In genomic region chr9:6765396-6765795, GRCh38 we compare ENCODE assay signal across 1 cellular context.
TF ChIP-seq lines count a peak whose summit lies in the region.

No MANE protein-coding gene starts in this region.

TF ChIP-seq in H1, 55 proteins besides CTCF, POLR2A, EP300 and RAD21:
- no peak for TF ChIP-seq SP4 (IDR thresholded peaks at IDR 0.05; ENCODE audit: low read length)
- no peak for TF ChIP-seq SUZ12 (IDR thresholded peaks at IDR 0.05; ENCODE audit: low read length)
- no peak for TF ChIP-seq ATF2 (IDR thresholded peaks at IDR 0.05; ENCODE audit: low read length)
- no peak for TF ChIP-seq HDAC2 (IDR thresholded peaks at IDR 0.05; ENCODE audit: borderline replicate concordance in 1 of 2, low read depth in 2 of 2, low read length in 2 of 2)
- no peak for TF ChIP-seq SRF (IDR thresholded peaks at IDR 0.05; ENCODE audit: low read depth, low read length)
- TF ChIP-seq SP2 (IDR thresholded peaks at IDR 0.05; ENCODE audit: low read length) = no peak
- TF ChIP-seq TCF12 (IDR thresholded peaks at IDR 0.05; ENCODE audit: low read depth, low read length) = no peak
- TF ChIP-seq KDM1A (IDR thresholded peaks at IDR 0.05; ENCODE audit: borderline replicate concordance, low read length) = no peak
- TF ChIP-seq TBP (IDR thresholded peaks at IDR 0.05; ENCODE audit: low read depth, low read length) = no peak
TF ChIP-seq in H1: peak in this region for 0.
